In the genomic region with DNA sequence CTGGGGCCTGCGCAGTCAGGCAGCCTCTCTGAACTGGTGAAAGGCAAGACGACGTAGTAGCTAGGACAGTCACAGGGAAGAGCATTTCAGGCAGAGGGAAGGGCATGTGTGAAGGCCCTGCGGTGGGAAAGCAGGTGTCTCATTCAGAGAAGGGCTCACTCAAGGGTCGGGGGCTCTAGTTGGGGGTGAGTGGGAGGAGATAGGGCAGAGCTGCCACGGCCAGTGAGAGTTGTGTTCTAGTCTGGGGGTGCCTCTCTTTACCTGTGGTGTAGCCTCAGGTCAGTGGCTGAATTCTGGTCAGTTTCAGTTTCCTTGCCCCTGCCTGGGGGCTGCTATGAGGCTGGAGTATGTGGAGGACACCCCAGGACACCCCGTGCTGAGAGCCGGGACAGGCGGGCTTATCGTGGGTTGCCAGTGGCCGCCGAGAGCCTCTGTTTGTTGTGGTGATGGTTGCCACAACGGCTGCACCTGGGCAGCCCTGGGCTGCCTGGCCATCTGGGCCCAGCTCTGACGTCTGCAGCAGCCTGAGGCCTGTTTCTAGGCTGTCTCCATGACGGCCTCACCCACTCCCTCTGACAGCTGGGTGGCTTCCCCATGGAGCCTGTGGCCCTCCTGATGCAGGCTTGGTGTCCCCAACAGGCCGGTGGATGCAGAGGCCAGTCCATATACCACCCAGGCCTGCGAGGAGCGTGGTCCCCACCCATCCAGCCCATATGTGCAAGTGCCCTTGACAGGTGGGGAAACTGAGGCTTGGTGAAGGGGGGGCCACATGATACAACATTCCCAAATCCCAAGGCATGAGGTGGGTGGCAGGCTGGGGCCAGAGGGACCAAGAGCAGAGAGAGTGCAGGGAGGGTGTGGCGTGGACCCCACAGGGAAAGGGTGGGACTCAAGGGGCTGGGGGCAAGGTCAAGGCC, we compare ENCODE assay signal across 9 cellular contexts. TPM values are rescaled to one million over a fixed set of nuclear protein-coding genes. Genes with fewer than 3 reads are reported as not detected.
DNase-seq lines count a peak whose midpoint lies in the region; ATAC-seq, FAIRE-seq and TF ChIP-seq lines count a peak whose summit lies in the region.
"Had no signal": no experiment of that assay in that cellular context is flagged by ENCODE, and none has a peak within 500 bp of the region (broad histone marks: within the 10 kb centered on the region; RNA-seq: fewer than 3 reads in every experiment).

No MANE protein-coding gene starts in this region.

- H3K4me1 ChIP-seq in BLaER1 treated with 17β-estradiol and CSF1 and Interleukin-3, amounts not matched to agents 10 nM and 100 nM, result peaks cover 62 to 100% (median 97%) of the 10 kb centered on the region in 10 experiments
- H3K4me1 ChIP-seq in mucosa of descending colon (ENCODE audit: low read depth), result no peaks in the 10 kb centered on the region

- peaks cover 87 to 100% (median 100%) of the 10 kb centered on the region in 11 experiments for H4K20me1 ChIP-seq in BLaER1 treated with 17β-estradiol and CSF1 and Interleukin-3, amounts not matched to agents 10 nM and 100 nM

- H3K36me3 Mint-ChIP-seq in effector memory CD8-positive, alpha-beta T cell (ENCODE audit: insufficient read depth), result peaks cover 53% of the 10 kb centered on the region

- H3K4me3 ChIP-seq in BLaER1 treated with 17β-estradiol and CSF1 and Interleukin-3, amounts not matched to agents 10 nM and 100 nM, result no peak overlapping the region; a peak in 1 of 20 replicates
- no peak overlapping the region for H3K4me3 ChIP-seq in mucosa of descending colon

- DNase-seq in HTR-8/SVneo (ENCODE audit: insufficient read length, low spot score) (no peak), mucosa of descending colon (peak in 1 of 3 donors; percentile 55), SIG-M5 treated with dmso at 0.1 percent for 504 hours (lab: John Stamatoyannopoulos, UW; ENCODE audit: unreplicated experiment) (no peak), superior temporal gyrus (ENCODE audit: extremely low spot score) (no peak)
- DNase-seq in effector memory CD8-positive, alpha-beta T cell, result no peak
- DNase-seq: GOT3 had no signal

- H3K4me3 Mint-ChIP-seq in effector memory CD8-positive, alpha-beta T cell, result no peak overlapping the region

- peaks cover 0 to 6% of the 10 kb centered on the region in 2 donors for H3K9me3 Mint-ChIP-seq in effector memory CD8-positive, alpha-beta T cell

- peak; percentile 96 for FAIRE-seq in HTR-8/SVneo (lab: Jason Lieb, UNC)

- peak overlapping the region; percentile 4 to 69 (median 34); a peak in 21 of 22 replicates for H3K4me2 ChIP-seq in BLaER1 treated with 17β-estradiol and CSF1 and Interleukin-3, amounts not matched to agents 10 nM and 100 nM

- no peak for ATAC-seq in effector memory CD8-positive, alpha-beta T cell (replicated peaks)
- ATAC-seq in mucosa of descending colon (peak; percentile 57), HG03520 (IDR thresholded peaks at IDR 0.05; ENCODE audit: unreplicated experiment) (no peak), GM18517 (IDR thresholded peaks at IDR 0.05; ENCODE audit: unreplicated experiment) (no peak)

- H3K9me3 ChIP-seq in BLaER1 treated with 17β-estradiol and CSF1 and Interleukin-3, amounts not matched to agents 10 nM and 100 nM (replicated peaks in 1 of 11), result no peaks in the 10 kb centered on the region
- peaks cover 8% of the 10 kb centered on the region for H3K9me3 ChIP-seq in mucosa of descending colon

- H3K27me3 Mint-ChIP-seq in effector memory CD8-positive, alpha-beta T cell, result no peaks in the 10 kb centered on the region

- peaks cover 45 to 96% (median 63%) of the 10 kb centered on the region in 11 experiments for H3K36me3 ChIP-seq in BLaER1 treated with 17β-estradiol and CSF1 and Interleukin-3, amounts not matched to agents 10 nM and 100 nM
- H3K36me3 ChIP-seq in mucosa of descending colon (ENCODE audit: low read depth), result no peaks in the 10 kb centered on the region

- TF ChIP-seq CTCF in mucosa of descending colon (IDR thresholded peaks at IDR 0.05), result no peak

- peaks cover 26 to 39% of the 10 kb centered on the region in 2 donors for H3K4me1 Mint-ChIP-seq in effector memory CD8-positive, alpha-beta T cell (ENCODE audit: low read depth in 2 of 2)

- peak overlapping the region in 10 of 11 experiments; percentile 17 to 68 (median 37); a peak in 17 of 22 replicates for H3K9ac ChIP-seq in BLaER1 treated with 17β-estradiol and CSF1 and Interleukin-3, amounts not matched to agents 10 nM and 100 nM

- H3K27ac Mint-ChIP-seq in effector memory CD8-positive, alpha-beta T cell, result peak overlapping the region; percentile 64 to 77

- peak overlapping the region; percentile 1 to 97 (median 50); a peak in 18 of 22 replicates for H3K27ac ChIP-seq in BLaER1 treated with 17β-estradiol and CSF1 and Interleukin-3, amounts not matched to agents 10 nM and 100 nM

- intact Hi-C loops in mucosa of descending colon (cut with DNase I, micrococcal nuclease), result no loop called here

- H3K27me3 ChIP-seq in BLaER1 treated with 17β-estradiol and CSF1 and Interleukin-3, amounts not matched to agents 10 nM and 100 nM, result no peaks in the 10 kb centered on the region

RNA-seq across cellular contexts. Expression of gene MAP2K3, which starts 10.8 kb away (rescaled TPM):
- 10 to 100 TPM; 46.0 to 75.5 (median 67.1) TPM for total RNA-seq in mucosa of descending colon

RNA-seq across cellular contexts. Expression of gene NATD1, which starts 42.1 kb away (rescaled TPM):
- total RNA-seq in mucosa of descending colon, result 10 to 100 TPM in 1 of 3 donors, 1 to 10 TPM in 2; 3.9 to 11.1 (median 7.2) TPM
